In the genomic region with DNA sequence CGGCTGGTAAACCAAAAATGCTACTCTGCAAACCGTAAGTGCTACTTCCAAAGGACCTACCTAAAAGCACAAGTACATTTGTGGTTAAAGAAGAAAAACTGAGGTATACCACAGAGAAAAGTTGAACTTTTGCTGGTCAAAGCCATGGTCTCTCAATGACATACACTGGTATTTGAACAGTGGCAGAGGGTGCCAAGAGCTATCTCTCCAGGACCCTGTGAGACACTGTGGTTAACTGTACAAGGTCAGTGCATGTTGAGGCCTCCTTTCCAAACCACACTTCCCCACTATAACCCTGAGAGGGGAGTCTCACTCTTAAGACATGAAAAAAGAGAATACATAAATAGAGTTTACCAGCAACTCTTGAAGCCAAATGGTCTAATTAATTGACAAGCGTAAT, we compare ENCODE assay signal across 15 cellular contexts. TPM values are rescaled to one million over a fixed set of nuclear protein-coding genes. Genes with fewer than 3 reads are reported as not detected.
"Had no signal": no experiment of that assay in that cellular context is flagged by ENCODE, and none has a peak within 500 bp of the region (broad histone marks: within the 10 kb centered on the region; RNA-seq: fewer than 3 reads in every experiment).

No MANE protein-coding gene starts in this region.

- H3K9me3 ChIP-seq: prostate gland, right lobe of liver had no signal

- H3K4me3 Mint-ChIP-seq: activated B cell treated with CpG ODN at 0.5 μM for 24 hours; activated CD4-positive, alpha-beta T cell treated with anti-CD3 and anti-CD28 coated beads, Interleukin-2, amount 10 ng/mL, durations not matched to agents 24 days and 14 days; activated naive CD4-positive, alpha-beta T cell treated with anti-CD3 and anti-CD28 coated beads, Interleukin-2, amount 50 U/mL, for 24 hours; immature natural killer cell; natural killer cell treated with Interleukin-12 subunit alpha and Interleukin-12 subunit beta and Interleukin-15 and Interleukin-18, amount 100 ng/mL, for 72 hours; T-helper 17 cell had no signal

- H3K27ac Mint-ChIP-seq: activated B cell treated with CpG ODN at 0.5 μM for 24 hours; activated CD4-positive, alpha-beta T cell treated with anti-CD3 and anti-CD28 coated beads, Interleukin-2, amount 10 ng/mL, durations not matched to agents 24 days and 14 days; activated naive CD4-positive, alpha-beta T cell treated with anti-CD3 and anti-CD28 coated beads, Interleukin-2, amount 50 U/mL, for 24 hours; activated T-helper 2 cell treated with anti-CD3 and anti-CD28 coated beads, Interferon-gamma antibody, Interleukin-2, Interleukin-4, amounts not matched to agents 10 μg/mL and 5 μg/mL and 100 μg/mL, durations not matched to agents 14 hours and 24 hours and 36 hours; immature natural killer cell; natural killer cell treated with Interleukin-12 subunit alpha and Interleukin-12 subunit beta and Interleukin-15 and Interleukin-18, amount 100 ng/mL, for 72 hours; T-helper 17 cell had no signal

- H3K36me3 ChIP-seq: prostate gland, right lobe of liver had no signal

- H3K36me3 Mint-ChIP-seq: activated naive CD4-positive, alpha-beta T cell treated with anti-CD3 and anti-CD28 coated beads, Interleukin-2, amount 50 U/mL, for 24 hours; immature natural killer cell; natural killer cell treated with Interleukin-12 subunit alpha and Interleukin-12 subunit beta and Interleukin-15 and Interleukin-18, amount 100 ng/mL, for 72 hours had no signal

- H3K27ac ChIP-seq: right lobe of liver had no signal

- ATAC-seq: natural killer cell treated with Interleukin-12 subunit alpha and Interleukin-12 subunit beta and Interleukin-15 and Interleukin-18, amount 100 ng/mL, for 72 hours; right lobe of liver; T-helper 17 cell had no signal

- DNase-seq: activated B cell treated with CpG ODN at 0.5 μM for 24 hours; activated CD4-positive, alpha-beta T cell treated with anti-CD3 and anti-CD28 coated beads, Interleukin-2, amount 10 ng/mL, durations not matched to agents 24 days and 14 days; effector CD4-positive, alpha-beta T cell; hypothalamus; immature natural killer cell; occipital lobe; right lobe of liver; stimulated activated CD4-positive, alpha-beta T cell treated with anti-CD3 and anti-CD28 coated beads, Interleukin-12 subunit alpha, Interleukin-12 subunit beta, amount 100 ng/mL, for 4 hours; stimulated activated naive CD4-positive, alpha-beta T cell; T-helper 17 cell had no signal

- H3K4me1 ChIP-seq: prostate gland, right lobe of liver had no signal

- H3K4me3 ChIP-seq: prostate gland, right lobe of liver had no signal

- H3K27me3 ChIP-seq: right lobe of liver had no signal

- H3K4me1 Mint-ChIP-seq: activated B cell treated with CpG ODN at 0.5 μM for 24 hours; activated CD4-positive, alpha-beta T cell treated with anti-CD3 and anti-CD28 coated beads, Interleukin-2, amount 10 ng/mL, durations not matched to agents 24 days and 14 days; activated naive CD4-positive, alpha-beta T cell treated with anti-CD3 and anti-CD28 coated beads, Interleukin-2, amount 50 U/mL, for 24 hours had no signal

- H3K9me3 Mint-ChIP-seq: activated T-helper 2 cell treated with anti-CD3 and anti-CD28 coated beads, Interferon-gamma antibody, Interleukin-2, Interleukin-4, amounts not matched to agents 10 μg/mL and 5 μg/mL and 100 μg/mL, durations not matched to agents 14 hours and 24 hours and 36 hours; natural killer cell treated with Interleukin-12 subunit alpha and Interleukin-12 subunit beta and Interleukin-15 and Interleukin-18, amount 100 ng/mL, for 72 hours had no signal

RNA-seq across cellular contexts. Expression of a gene that starts 49.5 kb away (rescaled TPM):
- total RNA-seq: activated B cell treated with CpG ODN at 0.5 μM for 24 hours; activated CD4-positive, alpha-beta T cell treated with anti-CD3 and anti-CD28 coated beads, Interleukin-2, amount 10 ng/mL, durations not matched to agents 24 days and 14 days; activated CD8-positive, alpha-beta memory T cell treated with anti-CD3 and anti-CD28 coated beads for 36 hours; activated T-helper 2 cell treated with anti-CD3 and anti-CD28 coated beads, Interferon-gamma antibody, Interleukin-2, Interleukin-4, amounts not matched to agents 10 μg/mL and 5 μg/mL and 100 μg/mL, durations not matched to agents 14 hours and 24 hours and 36 hours; natural killer cell treated with Interleukin-12 subunit alpha and Interleukin-12 subunit beta and Interleukin-15 and Interleukin-18, amount 100 ng/mL, for 72 hours had no signal

RNA-seq across cellular contexts. Expression of a gene that starts 49.7 kb away (rescaled TPM):
- total RNA-seq: activated B cell treated with CpG ODN at 0.5 μM for 24 hours; activated CD4-positive, alpha-beta T cell treated with anti-CD3 and anti-CD28 coated beads, Interleukin-2, amount 10 ng/mL, durations not matched to agents 24 days and 14 days; activated CD8-positive, alpha-beta memory T cell treated with anti-CD3 and anti-CD28 coated beads for 36 hours; activated T-helper 2 cell treated with anti-CD3 and anti-CD28 coated beads, Interferon-gamma antibody, Interleukin-2, Interleukin-4, amounts not matched to agents 10 μg/mL and 5 μg/mL and 100 μg/mL, durations not matched to agents 14 hours and 24 hours and 36 hours; natural killer cell treated with Interleukin-12 subunit alpha and Interleukin-12 subunit beta and Interleukin-15 and Interleukin-18, amount 100 ng/mL, for 72 hours had no signal
